In genomic region chr6:133208183-133208755, GRCh38 we compare ENCODE assay signal across 11 cellular contexts. TPM values are rescaled to one million over a fixed set of nuclear protein-coding genes. Genes with fewer than 3 reads are reported as not detected.
"Had no signal": no experiment of that assay in that cellular context is flagged by ENCODE, and none has a peak within 500 bp of the region (broad histone marks: within the 10 kb centered on the region; RNA-seq: fewer than 3 reads in every experiment).

No MANE protein-coding gene starts in this region.

- H3K27ac ChIP-seq: colonic mucosa, thyroid gland had no signal

- H3K9me3 ChIP-seq: colonic mucosa, gastrocnemius medialis, thyroid gland had no signal

- H3K36me3 ChIP-seq: colonic mucosa, gastrocnemius medialis, thyroid gland had no signal

- DNase-seq: activated CD4-positive, alpha-beta T cell treated with anti-CD3 and anti-CD28 coated beads, Interleukin-2, amount 10 ng/mL, durations not matched to agents 24 days and 14 days; amygdala; colonic mucosa; effector CD4-positive, alpha-beta T cell; gastrocnemius medialis; T-helper 1 cell; thyroid gland had no signal

- ATAC-seq: gastrocnemius medialis; stimulated activated effector memory CD8-positive, alpha-beta T cell treated with anti-CD3 and anti-CD28 coated beads, Interleukin-12 subunit alpha, Interleukin-12 subunit beta, amount 100 ng/mL, for 72 hours; WTC11 had no signal

- H3K4me1 ChIP-seq: colonic mucosa, thyroid gland had no signal

- H3K27me3 ChIP-seq: colonic mucosa, gastrocnemius medialis, thyroid gland had no signal

- H3K4me3 ChIP-seq: colonic mucosa, gastrocnemius medialis, thyroid gland had no signal

RNA-seq across cellular contexts. Expression of gene EYA4, which starts 32.9 kb away (rescaled TPM):
- total RNA-seq: activated CD4-positive, alpha-beta T cell treated with anti-CD3 and anti-CD28 coated beads, Interleukin-2, amount 10 ng/mL, durations not matched to agents 24 days and 14 days; activated T-helper 2 cell treated with anti-CD3 and anti-CD28 coated beads, Interferon-gamma antibody, Interleukin-2, Interleukin-4, amounts not matched to agents 10 μg/mL and 5 μg/mL and 100 μg/mL, durations not matched to agents 14 hours and 24 hours and 36 hours; endothelial cell of umbilical vein had no signal
- polyA plus RNA-seq: endothelial cell of umbilical vein had no signal
